1 cellular context compared by ENCODE assay signal in the genomic region with DNA sequence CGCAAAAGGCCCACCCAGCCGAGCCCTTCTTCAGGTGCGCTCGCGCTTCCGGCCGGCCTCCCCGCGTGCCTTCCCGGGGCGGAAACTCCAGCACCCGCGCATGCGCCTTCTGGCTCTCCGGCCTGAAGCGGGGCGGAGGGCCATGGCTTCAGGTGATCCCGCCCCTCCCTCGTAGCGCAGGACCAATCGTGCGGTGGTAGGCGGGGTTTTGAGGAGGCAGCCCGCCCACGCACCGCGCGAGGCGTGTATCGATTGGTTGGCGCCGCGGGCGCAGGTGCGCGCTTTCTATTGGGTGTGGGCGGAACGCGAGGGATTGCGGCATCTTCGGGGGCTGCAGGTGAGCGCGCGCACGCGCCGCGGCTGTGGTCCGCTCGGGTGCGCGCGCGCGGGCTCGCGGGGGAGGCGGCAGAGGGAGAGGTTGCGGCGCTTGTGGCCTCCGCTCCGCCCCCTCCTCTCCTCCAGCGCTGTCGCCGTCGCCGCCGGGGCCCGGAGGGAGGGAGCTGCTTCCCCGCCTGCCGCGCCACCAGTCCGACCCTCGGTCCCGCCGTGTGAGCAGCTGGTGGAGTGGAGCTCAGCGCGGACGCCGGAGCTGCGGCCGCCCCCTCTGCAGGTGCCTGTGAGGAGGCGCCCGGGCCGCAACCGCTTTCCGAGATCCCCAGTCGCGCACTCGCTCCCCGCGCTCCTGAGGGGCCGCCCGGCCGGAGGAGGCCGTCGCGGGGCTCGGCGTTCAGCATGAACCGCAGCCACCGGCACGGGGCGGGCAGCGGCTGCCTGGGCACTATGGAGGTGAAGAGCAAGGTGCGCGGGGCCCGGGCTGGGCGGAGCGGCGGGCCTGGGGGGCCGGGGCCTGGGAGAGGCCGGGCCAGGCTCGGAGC.
A peak's percentile ranks its signal among the peaks of the same experiment; 100 is the strongest.
TF ChIP-seq lines count a peak whose summit lies in the region.

A gene with protein sequence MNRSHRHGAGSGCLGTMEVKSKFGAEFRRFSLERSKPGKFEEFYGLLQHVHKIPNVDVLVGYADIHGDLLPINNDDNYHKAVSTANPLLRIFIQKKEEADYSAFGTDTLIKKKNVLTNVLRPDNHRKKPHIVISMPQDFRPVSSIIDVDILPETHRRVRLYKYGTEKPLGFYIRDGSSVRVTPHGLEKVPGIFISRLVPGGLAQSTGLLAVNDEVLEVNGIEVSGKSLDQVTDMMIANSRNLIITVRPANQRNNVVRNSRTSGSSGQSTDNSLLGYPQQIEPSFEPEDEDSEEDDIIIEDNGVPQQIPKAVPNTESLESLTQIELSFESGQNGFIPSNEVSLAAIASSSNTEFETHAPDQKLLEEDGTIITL (plus strand): TSS at position 526 of the 875 bp plus-strand sequence. CDS start 207 bp downstream, at position 733.

TF ChIP-seq in GM12878, 131 proteins besides CTCF, POLR2A, EP300 and RAD21 (continued from another document and continues in another):
- TF ChIP-seq, protein P1, sequence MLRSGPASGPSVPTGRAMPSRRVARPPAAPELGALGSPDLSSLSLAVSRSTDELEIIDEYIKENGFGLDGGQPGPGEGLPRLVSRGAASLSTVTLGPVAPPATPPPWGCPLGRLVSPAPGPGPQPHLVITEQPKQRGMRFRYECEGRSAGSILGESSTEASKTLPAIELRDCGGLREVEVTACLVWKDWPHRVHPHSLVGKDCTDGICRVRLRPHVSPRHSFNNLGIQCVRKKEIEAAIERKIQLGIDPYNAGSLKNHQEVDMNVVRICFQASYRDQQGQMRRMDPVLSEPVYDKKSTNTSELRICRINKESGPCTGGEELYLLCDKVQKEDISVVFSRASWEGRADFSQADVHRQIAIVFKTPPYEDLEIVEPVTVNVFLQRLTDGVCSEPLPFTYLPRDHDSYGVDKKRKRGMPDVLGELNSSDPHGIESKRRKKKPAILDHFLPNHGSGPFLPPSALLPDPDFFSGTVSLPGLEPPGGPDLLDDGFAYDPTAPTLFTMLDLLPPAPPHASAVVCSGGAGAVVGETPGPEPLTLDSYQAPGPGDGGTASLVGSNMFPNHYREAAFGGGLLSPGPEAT (IDR thresholded peaks at IDR 0.05; ENCODE audit: low read depth): no peak
- no peak for TF ChIP-seq SMAD1 (IDR thresholded peaks at IDR 0.05; ENCODE audit: low read depth, partially characterized antibody)
- TF ChIP-seq CHD2 (IDR thresholded peaks at IDR 0.05; ENCODE audit: borderline replicate concordance, low read depth, low read length): peak; percentile 80
- no peak; the same call in 1 of the 2 replicates for TF ChIP-seq RCOR1 (conservative IDR thresholded peaks at IDR 0.05; ENCODE audit: low read depth, low read length)
- TF ChIP-seq, protein P2, sequence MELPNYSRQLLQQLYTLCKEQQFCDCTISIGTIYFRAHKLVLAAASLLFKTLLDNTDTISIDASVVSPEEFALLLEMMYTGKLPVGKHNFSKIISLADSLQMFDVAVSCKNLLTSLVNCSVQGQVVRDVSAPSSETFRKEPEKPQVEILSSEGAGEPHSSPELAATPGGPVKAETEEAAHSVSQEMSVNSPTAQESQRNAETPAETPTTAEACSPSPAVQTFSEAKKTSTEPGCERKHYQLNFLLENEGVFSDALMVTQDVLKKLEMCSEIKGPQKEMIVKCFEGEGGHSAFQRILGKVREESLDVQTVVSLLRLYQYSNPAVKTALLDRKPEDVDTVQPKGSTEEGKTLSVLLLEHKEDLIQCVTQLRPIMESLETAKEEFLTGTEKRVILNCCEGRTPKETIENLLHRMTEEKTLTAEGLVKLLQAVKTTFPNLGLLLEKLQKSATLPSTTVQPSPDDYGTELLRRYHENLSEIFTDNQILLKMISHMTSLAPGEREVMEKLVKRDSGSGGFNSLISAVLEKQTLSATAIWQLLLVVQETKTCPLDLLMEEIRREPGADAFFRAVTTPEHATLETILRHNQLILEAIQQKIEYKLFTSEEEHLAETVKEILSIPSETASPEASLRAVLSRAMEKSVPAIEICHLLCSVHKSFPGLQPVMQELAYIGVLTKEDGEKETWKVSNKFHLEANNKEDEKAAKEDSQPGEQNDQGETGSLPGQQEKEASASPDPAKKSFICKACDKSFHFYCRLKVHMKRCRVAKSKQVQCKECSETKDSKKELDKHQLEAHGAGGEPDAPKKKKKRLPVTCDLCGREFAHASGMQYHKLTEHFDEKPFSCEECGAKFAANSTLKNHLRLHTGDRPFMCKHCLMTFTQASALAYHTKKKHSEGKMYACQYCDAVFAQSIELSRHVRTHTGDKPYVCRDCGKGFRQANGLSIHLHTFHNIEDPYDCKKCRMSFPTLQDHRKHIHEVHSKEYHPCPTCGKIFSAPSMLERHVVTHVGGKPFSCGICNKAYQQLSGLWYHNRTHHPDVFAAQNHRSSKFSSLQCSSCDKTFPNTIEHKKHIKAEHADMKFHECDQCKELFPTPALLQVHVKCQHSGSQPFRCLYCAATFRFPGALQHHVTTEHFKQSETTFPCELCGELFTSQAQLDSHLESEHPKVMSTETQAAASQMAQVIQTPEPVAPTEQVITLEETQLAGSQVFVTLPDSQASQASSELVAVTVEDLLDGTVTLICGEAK (IDR thresholded peaks at IDR 0.05; ENCODE audit: borderline replicate concordance): peak; percentile 47; the same call in 1 of the 2 replicates
- TF ChIP-seq SPI1 (IDR thresholded peaks at IDR 0.05; ENCODE audit: borderline replicate concordance, insufficient read depth, low read depth, low read length): no peak
- peak; percentile 57; the same call in 1 of the 2 replicates for TF ChIP-seq TCF3 (IDR thresholded peaks at IDR 0.05; ENCODE audit: borderline replicate concordance, insufficient read depth, low read depth, low read length)
- TF ChIP-seq YY1 (IDR thresholded peaks at IDR 0.05; ENCODE audit: low read depth, low read length): no peak
- TF ChIP-seq, protein P3, sequence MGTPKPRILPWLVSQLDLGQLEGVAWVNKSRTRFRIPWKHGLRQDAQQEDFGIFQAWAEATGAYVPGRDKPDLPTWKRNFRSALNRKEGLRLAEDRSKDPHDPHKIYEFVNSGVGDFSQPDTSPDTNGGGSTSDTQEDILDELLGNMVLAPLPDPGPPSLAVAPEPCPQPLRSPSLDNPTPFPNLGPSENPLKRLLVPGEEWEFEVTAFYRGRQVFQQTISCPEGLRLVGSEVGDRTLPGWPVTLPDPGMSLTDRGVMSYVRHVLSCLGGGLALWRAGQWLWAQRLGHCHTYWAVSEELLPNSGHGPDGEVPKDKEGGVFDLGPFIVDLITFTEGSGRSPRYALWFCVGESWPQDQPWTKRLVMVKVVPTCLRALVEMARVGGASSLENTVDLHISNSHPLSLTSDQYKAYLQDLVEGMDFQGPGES (IDR thresholded peaks at IDR 0.05): peak; percentile 63
- no peak for TF ChIP-seq CREM (IDR thresholded peaks at IDR 0.05; ENCODE audit: low read depth)
- TF ChIP-seq SREBF1 (IDR thresholded peaks at IDR 0.05; ENCODE audit: low read length): no peak
- TF ChIP-seq PML (IDR thresholded peaks at IDR 0.05; ENCODE audit: low read length): no peak
- peak; percentile 92 for TF ChIP-seq SP1 (IDR thresholded peaks at IDR 0.05; ENCODE audit: low read depth, low read length)
- TF ChIP-seq ZNF384 (IDR thresholded peaks at IDR 0.05; ENCODE audit: borderline replicate concordance, low read depth, low read length): no peak
- TF ChIP-seq CHD1 (IDR thresholded peaks at IDR 0.05; ENCODE audit: low read depth, low read length): no peak
- no peak for TF ChIP-seq BCL11A (IDR thresholded peaks at IDR 0.05; ENCODE audit: low read depth, low read length)
- TF ChIP-seq BMI1 (IDR thresholded peaks at IDR 0.05; ENCODE audit: borderline replicate concordance): no peak
- no peak for TF ChIP-seq CBFB (IDR thresholded peaks at IDR 0.05; ENCODE audit: low read depth)
- TF ChIP-seq HDGF (IDR thresholded peaks at IDR 0.05): 0 out of 2 replicates have a peak, but pooled peaks have one; percentile 41
- TF ChIP-seq, protein P4, sequence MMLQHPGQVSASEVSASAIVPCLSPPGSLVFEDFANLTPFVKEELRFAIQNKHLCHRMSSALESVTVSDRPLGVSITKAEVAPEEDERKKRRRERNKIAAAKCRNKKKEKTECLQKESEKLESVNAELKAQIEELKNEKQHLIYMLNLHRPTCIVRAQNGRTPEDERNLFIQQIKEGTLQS (IDR thresholded peaks at IDR 0.05; ENCODE audit: borderline replicate concordance, extremely low read depth, low read depth, low read length): no peak
- TF ChIP-seq IRF4 (IDR thresholded peaks at IDR 0.05; ENCODE audit: low read depth, low read length): no peak
- TF ChIP-seq LARP7 (IDR thresholded peaks at IDR 0.05): no peak; the same call in 1 of the 2 replicates
- peak; percentile 50; the same call in 1 of the 2 replicates for TF ChIP-seq ZNF217 (IDR thresholded peaks at IDR 0.05)
- no peak for TF ChIP-seq WRNIP1 (IDR thresholded peaks at IDR 0.05; ENCODE audit: borderline replicate concordance, low read depth, low read length)
- peak in 1 of 2 experiments; percentile 19; a peak in 1 of 4 replicates for TF ChIP-seq CEBPB (IDR thresholded peaks at IDR 0.05; ENCODE audit: borderline replicate concordance in 1 of 2, low read depth in 2 of 2, low read length in 2 of 2)
- no peak for TF ChIP-seq NBN (IDR thresholded peaks at IDR 0.05)
- TF ChIP-seq, protein P5, sequence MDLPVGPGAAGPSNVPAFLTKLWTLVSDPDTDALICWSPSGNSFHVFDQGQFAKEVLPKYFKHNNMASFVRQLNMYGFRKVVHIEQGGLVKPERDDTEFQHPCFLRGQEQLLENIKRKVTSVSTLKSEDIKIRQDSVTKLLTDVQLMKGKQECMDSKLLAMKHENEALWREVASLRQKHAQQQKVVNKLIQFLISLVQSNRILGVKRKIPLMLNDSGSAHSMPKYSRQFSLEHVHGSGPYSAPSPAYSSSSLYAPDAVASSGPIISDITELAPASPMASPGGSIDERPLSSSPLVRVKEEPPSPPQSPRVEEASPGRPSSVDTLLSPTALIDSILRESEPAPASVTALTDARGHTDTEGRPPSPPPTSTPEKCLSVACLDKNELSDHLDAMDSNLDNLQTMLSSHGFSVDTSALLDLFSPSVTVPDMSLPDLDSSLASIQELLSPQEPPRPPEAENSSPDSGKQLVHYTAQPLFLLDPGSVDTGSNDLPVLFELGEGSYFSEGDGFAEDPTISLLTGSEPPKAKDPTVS (IDR thresholded peaks at IDR 0.05; ENCODE audit: low read depth, low read length): no peak
- no peak for TF ChIP-seq TCF7 (IDR thresholded peaks at IDR 0.05; ENCODE audit: borderline replicate concordance)
- TF ChIP-seq ESRRA (IDR thresholded peaks at IDR 0.05; ENCODE audit: low read length): no peak
- no peak for TF ChIP-seq YBX1 (IDR thresholded peaks at IDR 0.05)
- peak; percentile 77 to 89 for TF ChIP-seq BHLHE40 (IDR thresholded peaks at IDR 0.05; ENCODE audit: borderline replicate concordance in 1 of 2, low read depth in 2 of 2, low read length in 1 of 2)
- no peak for TF ChIP-seq SUPT20H (IDR thresholded peaks at IDR 0.05; ENCODE audit: borderline replicate concordance, control insufficient read depth, low read depth, low read length)
- peak in 1 of 2 experiments; percentile 99; a peak in 2 of 4 replicates for TF ChIP-seq ETV6 (conservative IDR thresholded peaks at IDR 0.05 in 1 of 2, IDR thresholded peaks at IDR 0.05 in 1 of 2; ENCODE audit: borderline replicate concordance in 1 of 2, low read depth in 1 of 2)
- TF ChIP-seq DPF2 (IDR thresholded peaks at IDR 0.05): peak; percentile 83
- TF ChIP-seq KDM1A (IDR thresholded peaks at IDR 0.05; ENCODE audit: borderline replicate concordance): no peak
- TF ChIP-seq, protein P6, sequence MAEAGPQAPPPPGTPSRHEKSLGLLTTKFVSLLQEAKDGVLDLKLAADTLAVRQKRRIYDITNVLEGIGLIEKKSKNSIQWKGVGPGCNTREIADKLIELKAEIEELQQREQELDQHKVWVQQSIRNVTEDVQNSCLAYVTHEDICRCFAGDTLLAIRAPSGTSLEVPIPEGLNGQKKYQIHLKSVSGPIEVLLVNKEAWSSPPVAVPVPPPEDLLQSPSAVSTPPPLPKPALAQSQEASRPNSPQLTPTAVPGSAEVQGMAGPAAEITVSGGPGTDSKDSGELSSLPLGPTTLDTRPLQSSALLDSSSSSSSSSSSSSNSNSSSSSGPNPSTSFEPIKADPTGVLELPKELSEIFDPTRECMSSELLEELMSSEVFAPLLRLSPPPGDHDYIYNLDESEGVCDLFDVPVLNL (IDR thresholded peaks at IDR 0.05; ENCODE audit: low read depth, low read length): no peak
- no peak for TF ChIP-seq MYC (IDR thresholded peaks at IDR 0.05; ENCODE audit: insufficient read depth, insufficient read length, insufficient replicate concordance, low read length, severe bottlenecking)
- no peak for TF ChIP-seq RBBP5 (conservative IDR thresholded peaks at IDR 0.05)
- TF ChIP-seq JUND (IDR thresholded peaks at IDR 0.05; ENCODE audit: low read depth, low read length): no peak
- TF ChIP-seq, protein P7, sequence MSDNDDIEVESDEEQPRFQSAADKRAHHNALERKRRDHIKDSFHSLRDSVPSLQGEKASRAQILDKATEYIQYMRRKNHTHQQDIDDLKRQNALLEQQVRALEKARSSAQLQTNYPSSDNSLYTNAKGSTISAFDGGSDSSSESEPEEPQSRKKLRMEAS (IDR thresholded peaks at IDR 0.05; ENCODE audit: low read depth, low read length): peak; percentile 54
- peak; percentile 85 for TF ChIP-seq RB1 (IDR thresholded peaks at IDR 0.05; ENCODE audit: borderline replicate concordance)
- TF ChIP-seq NFYA (IDR thresholded peaks at IDR 0.05; ENCODE audit: borderline replicate concordance, low read depth, low read length): no peak
- no peak for TF ChIP-seq CHD4 (IDR thresholded peaks at IDR 0.05)
- no peak for TF ChIP-seq ZNF622 (IDR thresholded peaks at IDR 0.05)
- TF ChIP-seq ATF7 (IDR thresholded peaks at IDR 0.05; ENCODE audit: low read depth): no peak
- TF ChIP-seq, protein P8, sequence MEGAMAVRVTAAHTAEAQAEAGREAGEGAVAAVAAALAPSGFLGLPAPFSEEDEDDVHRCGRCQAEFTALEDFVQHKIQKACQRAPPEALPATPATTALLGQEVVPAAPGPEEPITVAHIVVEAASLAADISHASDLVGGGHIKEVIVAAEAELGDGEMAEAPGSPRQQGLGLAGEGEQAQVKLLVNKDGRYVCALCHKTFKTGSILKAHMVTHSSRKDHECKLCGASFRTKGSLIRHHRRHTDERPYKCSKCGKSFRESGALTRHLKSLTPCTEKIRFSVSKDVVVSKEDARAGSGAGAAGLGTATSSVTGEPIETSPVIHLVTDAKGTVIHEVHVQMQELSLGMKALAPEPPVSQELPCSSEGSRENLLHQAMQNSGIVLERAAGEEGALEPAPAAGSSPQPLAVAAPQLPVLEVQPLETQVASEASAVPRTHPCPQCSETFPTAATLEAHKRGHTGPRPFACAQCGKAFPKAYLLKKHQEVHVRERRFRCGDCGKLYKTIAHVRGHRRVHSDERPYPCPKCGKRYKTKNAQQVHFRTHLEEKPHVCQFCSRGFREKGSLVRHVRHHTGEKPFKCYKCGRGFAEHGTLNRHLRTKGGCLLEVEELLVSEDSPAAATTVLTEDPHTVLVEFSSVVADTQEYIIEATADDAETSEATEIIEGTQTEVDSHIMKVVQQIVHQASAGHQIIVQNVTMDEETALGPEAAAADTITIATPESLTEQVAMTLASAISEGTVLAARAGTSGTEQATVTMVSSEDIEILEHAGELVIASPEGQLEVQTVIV (IDR thresholded peaks at IDR 0.05; ENCODE audit: borderline replicate concordance, partially characterized antibody): peak; percentile 42
- peak; percentile 85 to 98 for TF ChIP-seq EGR1 (IDR thresholded peaks at IDR 0.05; ENCODE audit: borderline replicate concordance in 1 of 2, low read depth in 2 of 2, low read length in 2 of 2)
- no peak for TF ChIP-seq NFIC (IDR thresholded peaks at IDR 0.05; ENCODE audit: low read depth, low read length)
- TF ChIP-seq POLR2AphosphoS2 (IDR thresholded peaks at IDR 0.05; ENCODE audit: low read depth, low read length): no peak
- no peak for TF ChIP-seq ZNF24 (IDR thresholded peaks at IDR 0.05)
- TF ChIP-seq SMC3 (IDR thresholded peaks at IDR 0.05; ENCODE audit: borderline replicate concordance, low read length): no peak
